ENCODE assay signal across 9 cellular contexts in the genomic region with DNA sequence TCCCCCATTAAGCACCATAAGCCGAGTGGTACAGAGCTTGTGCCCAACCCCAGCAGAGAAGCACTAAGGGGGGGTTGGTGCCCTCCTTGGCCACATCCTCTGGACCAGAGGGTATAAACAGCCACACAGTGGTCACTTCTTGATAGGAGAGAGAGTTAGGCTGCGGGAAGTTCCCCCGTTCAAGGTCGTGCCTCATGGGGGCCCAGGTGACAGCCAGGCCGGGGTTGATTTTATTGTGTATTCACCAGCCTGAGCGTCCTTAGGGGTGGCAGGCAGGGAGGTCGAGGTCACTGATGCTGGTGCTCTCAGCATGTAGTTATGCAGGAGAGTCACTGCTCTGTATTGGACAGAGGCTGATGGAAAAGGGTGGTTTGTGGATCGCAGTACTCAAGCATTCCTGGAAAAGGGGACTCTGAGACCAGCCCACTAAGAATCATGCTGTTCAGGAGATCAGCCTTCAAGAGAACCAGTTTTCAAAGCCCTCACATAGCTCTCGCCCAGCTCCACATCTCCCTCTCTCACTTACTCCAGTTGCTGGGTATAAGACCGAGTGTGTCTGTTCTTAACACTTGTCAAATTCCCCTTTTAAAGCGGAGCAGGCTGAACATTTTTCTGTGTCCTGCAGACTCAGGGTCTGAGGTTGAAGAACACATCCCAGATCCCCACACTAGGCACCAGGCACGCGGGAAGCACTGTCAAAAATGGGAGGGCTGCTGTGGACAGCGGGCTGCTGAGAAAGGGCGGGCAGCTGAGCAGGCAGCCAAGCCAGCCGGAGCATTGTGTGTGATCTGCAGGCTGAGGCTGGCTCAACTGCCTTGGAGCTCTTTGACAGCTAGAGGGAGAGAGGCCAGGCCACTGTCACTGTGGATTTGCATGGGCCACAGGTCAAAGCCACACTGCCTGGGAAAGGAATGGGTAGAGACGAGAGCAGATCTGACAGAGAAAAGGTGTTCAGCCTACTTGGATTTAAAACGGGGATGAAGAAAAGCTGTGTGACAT. TPM values are rescaled to one million over a fixed set of nuclear protein-coding genes. Genes with fewer than 3 reads are reported as not detected.
A peak's percentile ranks its signal among the peaks of the same experiment; 100 is the strongest.
DNase-seq lines count a peak whose midpoint lies in the region; ATAC-seq, FAIRE-seq and TF ChIP-seq lines count a peak whose summit lies in the region.
"Had no signal": no experiment of that assay in that cellular context is flagged by ENCODE, and none has a peak within 500 bp of the region (broad histone marks: within the 10 kb centered on the region; RNA-seq: fewer than 3 reads in every experiment).

No MANE protein-coding gene starts in this region.

- DNase-seq in KBM-7 (peak; percentile 45), cardiac fibroblast (ENCODE audit: low read depth in 2 of 2) (peak; percentile 4 to 31), HepG2 (ENCODE audit: low spot score) (peak; percentile 10), superior temporal gyrus (ENCODE audit: extremely low spot score) (peak; percentile 67), SIG-M5 treated with dmso at 0.1 percent for 504 hours (lab: John Stamatoyannopoulos, UW; ENCODE audit: unreplicated experiment) (no peak), NCI-H2029 treated with DMSO at 0.1 percent for 48 hours (lab: John Stamatoyannopoulos, UW) (no peak)

- peaks cover 7 to 66% of the 10 kb centered on the region in 2 experiments; a peak in 3 of 5 replicates for H3K27me3 ChIP-seq in HepG2 (ENCODE audit: control insufficient read depth in 1 of 2, insufficient read depth in 2 of 2, low read length in 2 of 2)

- 26% methylated on average over 5 of the region's 18 CpGs for WGBS in HepG2 (ENCODE audit: low lambda C conversion rate)

- ATAC-seq in HepG2 = peak; percentile 83
- ATAC-seq in HG02973 (IDR thresholded peaks at IDR 0.05; ENCODE audit: unreplicated experiment) = no peak
- ATAC-seq in HG02798 (IDR thresholded peaks at IDR 0.05; ENCODE audit: poor library complexity, unreplicated experiment) = no peak

- intact Hi-C loops in HepG2 (cut with micrococcal nuclease; ENCODE audit: unreplicated experiment) = no loop called here

- H3K4me3 ChIP-seq in cardiac fibroblast (replicated peaks in 1 of 2; ENCODE audit: low read depth in 2 of 2, low read length in 2 of 2) (no peak overlapping the region), HepG2 (replicated peaks in 1 of 3; ENCODE audit: insufficient read depth in 1 of 3, low read depth in 2 of 3, low read length in 3 of 3) (no peak overlapping the region)
- H3K4me3 ChIP-seq: SK-N-MC had no signal

- no peak for FAIRE-seq in HepG2 (lab: Jason Lieb, UNC)

- TF ChIP-seq RAD21 in HepG2 (CRISPR knock-in tag; IDR thresholded peaks at IDR 0.05) = no peak; the same call in 1 of the 2 replicates

- no peaks in the 10 kb centered on the region for H4K20me1 ChIP-seq in HepG2 (ENCODE audit: insufficient read depth, low read length)

- peaks cover 8% of the 10 kb centered on the region for H3K4me1 ChIP-seq in HepG2 (ENCODE audit: insufficient read depth, low read length)

- in situ Hi-C loops in KBM-7 (cut with MboI; ENCODE audit: low pct_unique_long_range_greater_than_20kb, low sequenced_read_pairs) (no loop called here), HepG2 (cut with HindIII; ENCODE audit: extremely low pct_ligation_motif_present, low pct_unique_long_range_greater_than_20kb) (no loop called here)

- TF ChIP-seq POLR2A in HepG2 (IDR thresholded peaks at IDR 0.05; ENCODE audit: insufficient read depth in 1 of 2, low read depth in 2 of 2, low read length in 2 of 2) = no peak

- TF ChIP-seq EP300 in HepG2 (IDR thresholded peaks at IDR 0.05; ENCODE audit: low read depth in 2 of 2, low read length in 2 of 2) (no peak), HepG2 (CRISPR knock-in tag; IDR thresholded peaks at IDR 0.05; ENCODE audit: borderline replicate concordance) (no peak)

- no peaks in the 10 kb centered on the region for H3K36me3 ChIP-seq in HepG2 (replicated peaks in 1 of 2; ENCODE audit: control insufficient read depth in 1 of 2, insufficient read depth in 2 of 2, low read length in 2 of 2)

- POLR2A ChIA-PET in HepG2 (lab: Yijun Ruan, JAX) = no interaction called here

- H3K79me2 ChIP-seq in HepG2 (ENCODE audit: insufficient read depth, low read length) = no peaks in the 10 kb centered on the region

- CTCF ChIA-PET in HepG2 (lab: Yijun Ruan, JAX; ENCODE audit: low intra/inter-chr PET ratio, low total read pairs) = interaction anchor here (1.7 kb wide), 1 partner anchor 326 kb away, joined by 5 read pairs; no protein-coding TSS in a partner anchor

- no peak overlapping the region for H2AFZ ChIP-seq in HepG2 (ENCODE audit: low read length)

- no peaks in the 10 kb centered on the region for H3K9me3 ChIP-seq in HepG2 (ENCODE audit: low read length)

- H3K27ac ChIP-seq in HepG2 (ENCODE audit: extremely low read length, insufficient read depth, low read length) = no peak overlapping the region
- H3K27ac ChIP-seq: SK-N-MC had no signal

- BruUV-seq in HepG2 (replicated peaks; lab: Mats Ljungman, UMichigan) = no TSS peak

- no peak overlapping the region for H3K9ac ChIP-seq in HepG2 (ENCODE audit: insufficient read depth, low read depth, low read length)

- TF ChIP-seq CTCF in cardiac fibroblast (IDR thresholded peaks at IDR 0.05; ENCODE audit: low read depth, low read length) (no peak), HepG2 (CRISPR knock-in tag; IDR thresholded peaks at IDR 0.05) (peak; percentile 28; the same call in 1 of the 2 replicates)

- no peak overlapping the region for H3K4me2 ChIP-seq in HepG2 (ENCODE audit: low read depth, low read length)

TF ChIP-seq in HepG2, 621 proteins besides CTCF, POLR2A, EP300 and RAD21 (continues in another document):
- TF ChIP-seq RFX3 (CRISPR knock-in tag; IDR thresholded peaks at IDR 0.05) = no peak
- TF ChIP-seq, protein P1, sequence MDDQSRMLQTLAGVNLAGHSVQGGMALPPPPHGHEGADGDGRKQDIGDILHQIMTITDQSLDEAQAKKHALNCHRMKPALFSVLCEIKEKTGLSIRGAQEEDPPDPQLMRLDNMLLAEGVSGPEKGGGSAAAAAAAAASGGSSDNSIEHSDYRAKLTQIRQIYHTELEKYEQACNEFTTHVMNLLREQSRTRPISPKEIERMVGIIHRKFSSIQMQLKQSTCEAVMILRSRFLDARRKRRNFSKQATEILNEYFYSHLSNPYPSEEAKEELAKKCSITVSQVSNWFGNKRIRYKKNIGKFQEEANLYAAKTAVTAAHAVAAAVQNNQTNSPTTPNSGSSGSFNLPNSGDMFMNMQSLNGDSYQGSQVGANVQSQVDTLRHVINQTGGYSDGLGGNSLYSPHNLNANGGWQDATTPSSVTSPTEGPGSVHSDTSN (CRISPR knock-in tag; IDR thresholded peaks at IDR 0.05; ENCODE audit: borderline replicate concordance) = no peak
- TF ChIP-seq NR2C2 (CRISPR knock-in tag; IDR thresholded peaks at IDR 0.05; ENCODE audit: borderline replicate concordance) = no peak
- no peak for TF ChIP-seq ZNF34 (CRISPR knock-in tag; IDR thresholded peaks at IDR 0.05; ENCODE audit: borderline replicate concordance)
- no peak for TF ChIP-seq HMGA1 (CRISPR knock-in tag; conservative IDR thresholded peaks at IDR 0.05)
- TF ChIP-seq ZNF7 (CRISPR knock-in tag; IDR thresholded peaks at IDR 0.05) = no peak
- TF ChIP-seq NFKBIZ (CRISPR knock-in tag; IDR thresholded peaks at IDR 0.05) = no peak
- no peak for TF ChIP-seq ZNF441 (CRISPR knock-in tag; IDR thresholded peaks at IDR 0.05; ENCODE audit: borderline replicate concordance)
- TF ChIP-seq ZNF749 (CRISPR knock-in tag; IDR thresholded peaks at IDR 0.05; ENCODE audit: borderline replicate concordance) = no peak

RNA-seq across cellular contexts. Expression of gene ITGA9, which starts 1.8 kb away (rescaled TPM):
- 0.02 and 0.08 TPM in 2 replicates for total RNA-seq in HepG2 (2016; rRNA removed; fragmentation: Illumina TruSeq; extraction: Trizol)
- total RNA-seq in HepG2 (2016; cell fraction: cytosol; rRNA removed; fragmentation: Illumina TruSeq; extraction: Trizol; ENCODE audit: low read depth) = 0.10 TPM in 1 of 2 replicates, not detected in the other
- total RNA-seq in HepG2 (2016; cell fraction: insoluble cytoplasmic fraction; rRNA removed; fragmentation: Illumina TruSeq; extraction: Trizol) = 0.06 and 0.12 TPM in 2 replicates
- total RNA-seq in HepG2 (2016; cell fraction: membrane; rRNA removed; fragmentation: Illumina TruSeq; extraction: Trizol) = not detected in 2 replicates
- total RNA-seq in HepG2 (2016; cell fraction: nucleus; rRNA removed; fragmentation: Illumina TruSeq; extraction: Trizol) = 0.19 TPM in 1 of 2 replicates, not detected in the other
- 0.01 and 0.09 TPM in 2 replicates for polyA plus RNA-seq in HepG2 (2011; rRNA removed)
- polyA plus RNA-seq in HepG2 (2011; cell fraction: cytosol; rRNA removed) = 0.03 TPM in 1 of 2 replicates, not detected in the other
- polyA plus RNA-seq in HepG2 (2011; cell fraction: nucleus; rRNA removed) = 0.06 and 0.14 TPM in 2 replicates
- polyA plus RNA-seq in HepG2 (2012) = 0.09 and 0.17 TPM in 2 replicates
- not detected in 2 replicates for polyA plus RNA-seq in HepG2 (2016; cell fraction: cytosol; fragmentation: Illumina TruSeq; extraction: Trizol; ENCODE audit: low read depth)
- not detected in 2 replicates for polyA plus RNA-seq in HepG2 (2016; cell fraction: insoluble cytoplasmic fraction; fragmentation: Illumina TruSeq; extraction: Trizol; ENCODE audit: low read depth)
- not detected in 2 replicates for polyA plus RNA-seq in HepG2 (2016; cell fraction: membrane; fragmentation: Illumina TruSeq; extraction: Trizol; ENCODE audit: low read depth)
- polyA plus RNA-seq in HepG2 (2016; cell fraction: nucleus; fragmentation: Illumina TruSeq; extraction: Trizol; ENCODE audit: insufficient read depth, low read depth) = 0.56 TPM in 1 of 2 replicates, not detected in the other
- polyA minus RNA-seq in HepG2 (2011; rRNA and poly(A)+ RNA removed; ENCODE audit: low replicate concordance) = 0.07 and 0.14 TPM in 2 replicates
- polyA minus RNA-seq in HepG2 (2011; cell fraction: cytosol; rRNA and poly(A)+ RNA removed) = not detected in 2 replicates
- 0.25 and 0.39 TPM in 2 replicates for polyA minus RNA-seq in HepG2 (2011; cell fraction: nucleus; rRNA and poly(A)+ RNA removed)

Comparison
In these comparisons a context has a peak if more than half of its experiments do, and no peak if none do; other contexts are left out.
1. DNase-seq: peak in KBM-7 (single experiment), cardiac fibroblast (2 of 2), HepG2 (single experiment) and superior temporal gyrus (single experiment); none in SIG-M5 treated with dmso at 0.1 percent for 504 hours (single experiment) and NCI-H2029 treated with DMSO at 0.1 percent for 48 hours (single experiment).